13 cellular contexts compared by ENCODE assay signal in the genomic region with DNA sequence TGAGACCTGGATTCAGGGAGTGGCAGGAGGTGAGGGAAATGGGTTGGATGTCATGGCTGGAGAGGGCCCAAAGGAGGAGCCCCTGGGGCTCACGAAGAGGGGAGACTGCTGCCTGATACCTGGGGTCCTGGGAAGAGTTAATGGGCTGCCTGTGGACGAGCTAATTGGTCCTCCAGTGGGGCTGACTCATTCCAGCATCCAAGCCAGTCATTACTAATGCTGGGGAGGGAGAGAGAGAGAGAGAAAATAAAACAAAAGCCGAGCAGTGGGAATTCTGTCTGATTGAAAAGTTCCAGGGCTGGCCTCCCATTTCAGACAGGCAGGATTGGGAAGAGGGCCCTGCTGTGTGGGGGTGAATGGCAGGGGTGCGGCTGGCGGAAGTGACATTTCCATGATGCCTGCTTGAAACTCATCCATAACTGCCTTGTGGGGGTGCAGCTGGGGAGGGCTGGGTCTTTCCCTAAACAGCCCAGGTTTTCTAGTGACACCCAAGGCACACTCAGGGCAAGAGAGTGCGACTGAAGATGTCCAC.
DNase-seq lines count a peak whose midpoint lies in the region; ATAC-seq and TF ChIP-seq lines count a peak whose summit lies in the region.
"Had no signal": no experiment of that assay in that cellular context is flagged by ENCODE, and none has a peak within 500 bp of the region (broad histone marks: within the 10 kb centered on the region; RNA-seq: fewer than 3 reads in every experiment).

No MANE protein-coding gene starts in this region.

- H3K23me2 ChIP-seq in H9 (ENCODE audit: insufficient read length, low read depth, low read length, poor library complexity, severe bottlenecking): no peaks in the 10 kb centered on the region

- in situ Hi-C loops in astrocyte of the cerebellum (cut with HindIII; ENCODE audit: low sequenced_read_pairs): no loop called here

- no peaks in the 10 kb centered on the region for H3K9me3 ChIP-seq in H9 (ENCODE audit: control insufficient read depth, low read depth, low read length)
- H3K9me3 ChIP-seq in right cardiac atrium (ENCODE audit: control insufficient read depth, low read length): no peaks in the 10 kb centered on the region
- peaks cover under 1% of the 10 kb centered on the region for H3K9me3 ChIP-seq in skeletal muscle satellite cell (replicated peaks; ENCODE audit: low read length)

- H2BK15ac ChIP-seq in H9 (ENCODE audit: low read depth, low read length): no peak overlapping the region

- H3K4me1 ChIP-seq in H9 (ENCODE audit: insufficient read depth, low read length) (no peaks in the 10 kb centered on the region), right cardiac atrium (ENCODE audit: control insufficient read depth, insufficient read depth, low read length) (peaks cover 6% of the 10 kb centered on the region), skeletal muscle satellite cell (ENCODE audit: control insufficient read depth, insufficient read depth, low read length) (peaks cover 32% of the 10 kb centered on the region)

- no CpG with 5 or more reads among the region's 6 CpGs for WGBS in H9 (ENCODE audit: extremely low coverage, insufficient read length, low lambda C conversion rate)
- WGBS in right cardiac atrium: 64% methylated on average over 6 of the region's 6 CpGs

- H4K91ac ChIP-seq in H9 (ENCODE audit: insufficient read length, low read depth, low read length): no peak overlapping the region

- H3K23ac ChIP-seq in H9 (ENCODE audit: insufficient read length, low read depth, low read length): no peak overlapping the region

- no peak overlapping the region for H2BK12ac ChIP-seq in H9 (ENCODE audit: insufficient read length, low read depth, low read length)

- H3K27me3 ChIP-seq in H9 (ENCODE audit: insufficient read depth, low read length) (no peaks in the 10 kb centered on the region), right cardiac atrium (ENCODE audit: control insufficient read depth, insufficient read depth) (no peaks in the 10 kb centered on the region), skeletal muscle satellite cell (ENCODE audit: control insufficient read depth, insufficient read depth, low read length) (no peaks in the 10 kb centered on the region)
- H3K27me3 ChIP-seq: hepatocyte had no signal

- H3K9ac ChIP-seq in H9 (ENCODE audit: extremely low read depth, insufficient read length, low read length) (no peak overlapping the region), skeletal muscle satellite cell (ENCODE audit: low read depth, low read length) (peak overlapping the region; percentile 46)

- no peak overlapping the region for H2BK20ac ChIP-seq in H9 (ENCODE audit: low read depth, low read length, poor library complexity, severe bottlenecking)

- no peak overlapping the region for H2BK120ac ChIP-seq in H9 (ENCODE audit: low read depth, low read length, poor library complexity, severe bottlenecking)

- no peaks in the 10 kb centered on the region for H3K79me2 ChIP-seq in H9 (ENCODE audit: insufficient read depth, low read length)
- H3K79me2 ChIP-seq: hepatocyte had no signal

- H3K36me3 ChIP-seq in skeletal muscle satellite cell (ENCODE audit: insufficient read depth, low read length): no peaks in the 10 kb centered on the region

- intact Hi-C loops in right cardiac atrium (cut with DNase I): no loop called here

- H4K20me1 ChIP-seq in H9 (ENCODE audit: control insufficient read depth, insufficient read depth, insufficient read length): no peaks in the 10 kb centered on the region

- H3K18ac ChIP-seq in H9 (ENCODE audit: insufficient read length, low read depth, low read length): no peak overlapping the region

- no peak overlapping the region for H3K14ac ChIP-seq in H9 (ENCODE audit: insufficient read depth, low read length)

- H4K8ac ChIP-seq in H9 (replicated peaks; ENCODE audit: insufficient read length, low read depth, low read length): no peak overlapping the region

- H2BK5ac ChIP-seq in H9 (ENCODE audit: insufficient read length, low read length): no peak overlapping the region

- no peak overlapping the region for H3K4ac ChIP-seq in H9 (ENCODE audit: low read depth, low read length)

- H4K5ac ChIP-seq in H9 (ENCODE audit: insufficient read length, low read depth, low read length): no peak overlapping the region

- ATAC-seq in right cardiac atrium (peak; percentile 54 to 77), HG03460 (IDR thresholded peaks at IDR 0.05; ENCODE audit: unreplicated experiment) (no peak), GM21723 (IDR thresholded peaks at IDR 0.05; ENCODE audit: unreplicated experiment) (no peak)

- H3K9me3 Mint-ChIP-seq in H9: peaks cover 10 to 18% of the 10 kb centered on the region in 2 experiments

- no peak overlapping the region for H2AFZ ChIP-seq in H9 (ENCODE audit: low read length)
- H2AFZ ChIP-seq: hepatocyte had no signal

- H3K56ac ChIP-seq in H9 (ENCODE audit: insufficient read length, low read depth, low read length): no peak overlapping the region

- H3K4me2 ChIP-seq in H9 (ENCODE audit: insufficient read depth, insufficient read length, low read length): no peak overlapping the region
- H3K4me2 ChIP-seq in skeletal muscle satellite cell (ENCODE audit: low read length): peak overlapping the region; percentile 41
- H3K4me2 ChIP-seq: hepatocyte had no signal

- peaks cover 5 to 10% (median 8%) of the 10 kb centered on the region in 3 experiments for H3K36me3 Mint-ChIP-seq in H9 (ENCODE audit: insufficient read depth in 1 of 3, low read depth in 3 of 3)

- H3K4me3 Mint-ChIP-seq in H9: no peak overlapping the region
- H3K4me3 Mint-ChIP-seq: central memory CD8-positive, alpha-beta T cell had no signal

- H3K27me3 Mint-ChIP-seq in H9 (ENCODE audit: low read depth): no peaks in the 10 kb centered on the region; the same call in none of the 2 replicates

- H3K79me1 ChIP-seq in H9 (ENCODE audit: insufficient read depth, low read depth, low read length, poor library complexity, severe bottlenecking): no peaks in the 10 kb centered on the region

- no peak for TF ChIP-seq CTCF in H9 (conservative IDR thresholded peaks at IDR 0.05)
- TF ChIP-seq CTCF in astrocyte of the cerebellum (IDR thresholded peaks at IDR 0.05; ENCODE audit: low read depth, low read length, missing control alignments): no peak

- peak; percentile 20 for DNase-seq in H9
- peak; percentile 27 for DNase-seq in astrocyte of the cerebellum (ENCODE audit: low read depth)
- peak; percentile 50 to 81 (median 72) for DNase-seq in right cardiac atrium
- DNase-seq in stimulated activated CD8-positive, alpha-beta memory T cell treated with anti-CD3 and anti-CD28 coated beads, Interleukin-4, amount 100 ng/mL, for 48 hours: no peak
- no peak for DNase-seq in HK-2 (ENCODE audit: unreplicated experiment)
- DNase-seq: KG1; NCI-H526 treated with DMSO at 0.1 percent for 48 hours; stimulated activated CD4-positive, alpha-beta T cell treated with anti-CD3 and anti-CD28 coated beads, Interleukin-2, amount 100 ng/mL, for 24 hours had no signal

- H3K27ac Mint-ChIP-seq in H9: no peak overlapping the region; a peak in 1 of 7 replicates

- H3K27ac ChIP-seq in H9 (ENCODE audit: insufficient read length, low read depth, low read length) (no peak overlapping the region), right cardiac atrium (ENCODE audit: low read length) (peak overlapping the region; percentile 16)
- H3K27ac ChIP-seq: hepatocyte had no signal

- no peak overlapping the region for H3T11ph ChIP-seq in H9 (ENCODE audit: low read length)

- no peak overlapping the region for H2AK5ac ChIP-seq in H9 (ENCODE audit: insufficient read length, low read length)

- H3K4me3 ChIP-seq in astrocyte of the cerebellum (ENCODE audit: low read depth, low read length) (no peak overlapping the region), right cardiac atrium (ENCODE audit: low read length) (no peak overlapping the region), skeletal muscle satellite cell (ENCODE audit: low read length) (peak overlapping the region; percentile 13)
- H3K4me3 ChIP-seq: hepatocyte had no signal

- peaks cover 13% of the 10 kb centered on the region in 2 experiments for H3K4me1 Mint-ChIP-seq in H9
- H3K4me1 Mint-ChIP-seq: central memory CD8-positive, alpha-beta T cell had no signal

Comparison
In these comparisons a context has a peak if more than half of its experiments do, and no peak if none do; other contexts are left out.
1. DNase-seq: peak in H9 (single experiment), astrocyte of the cerebellum (single experiment) and right cardiac atrium (3 of 3); none in stimulated activated CD8-positive, alpha-beta memory T cell treated with anti-CD3 and anti-CD28 coated beads, Interleukin-4, amount 100 ng/mL, for 48 hours (single experiment) and HK-2 (single experiment).
2. ATAC-seq: peak in right cardiac atrium (2 of 2); none in HG03460 (single experiment) and GM21723 (single experiment).